Comparison of ENCODE assay signal across 19 cellular contexts in the genomic region with DNA sequence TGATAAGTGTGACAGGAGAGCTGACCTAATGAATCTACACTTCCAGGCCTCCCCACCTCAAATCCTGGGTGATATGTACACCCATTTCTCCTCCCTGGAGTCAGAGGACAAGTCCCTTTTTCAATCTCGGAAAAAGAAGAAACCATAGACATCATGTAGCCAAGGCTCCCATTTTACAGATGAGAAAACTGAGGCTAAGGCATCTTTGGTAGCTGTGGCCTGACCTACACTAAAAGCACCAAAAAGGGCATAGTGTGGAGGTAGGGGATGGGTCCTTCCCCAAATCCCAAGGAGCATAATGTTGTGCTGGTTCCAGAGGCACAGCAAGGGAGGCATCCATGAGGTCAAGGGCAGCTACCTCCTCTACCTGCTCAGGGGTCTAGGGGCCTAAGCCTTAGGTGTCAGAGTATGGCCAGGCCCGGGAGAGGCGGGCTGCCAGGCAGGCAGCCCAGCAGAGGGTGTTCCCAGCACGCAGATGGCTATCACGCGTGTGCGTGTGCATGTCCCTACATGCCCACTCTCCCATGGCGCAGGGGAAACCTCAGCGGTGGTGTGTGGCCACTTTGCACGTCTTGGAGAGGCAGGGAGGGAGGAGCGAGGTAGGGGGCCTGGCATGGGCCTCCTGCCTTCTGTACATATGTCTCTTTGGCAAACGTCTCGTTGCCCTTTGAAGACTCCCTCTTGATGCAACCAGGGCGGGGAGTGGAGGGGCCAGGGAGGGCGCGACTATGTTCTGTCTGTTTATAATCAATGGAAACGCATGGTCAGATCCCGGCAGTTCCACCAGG. TPM values are rescaled to one million over a fixed set of nuclear protein-coding genes. Genes with fewer than 3 reads are reported as not detected.
A peak's percentile ranks its signal among the peaks of the same experiment; 100 is the strongest.
DNase-seq lines count a peak whose midpoint lies in the region; ATAC-seq and TF ChIP-seq lines count a peak whose summit lies in the region.
"Had no signal": no experiment of that assay in that cellular context is flagged by ENCODE, and none has a peak within 500 bp of the region (broad histone marks: within the 10 kb centered on the region; RNA-seq: fewer than 3 reads in every experiment).

No MANE protein-coding gene starts in this region.

- H3K4me1 Mint-ChIP-seq in activated naive CD4-positive, alpha-beta T cell treated with anti-CD3 and anti-CD28 coated beads for 36 hours (ENCODE audit: low read depth), result no peaks in the 10 kb centered on the region
- H3K4me1 Mint-ChIP-seq in activated CD4-positive, alpha-beta T cell treated with anti-CD3 and anti-CD28 coated beads, Interleukin-2, amount 10 ng/mL, durations not matched to agents 7 days and 5 days, result no peaks in the 10 kb centered on the region

- H3K4me3 ChIP-seq in heart right ventricle (peak overlapping the region in 8 of 10 donors; percentile 2 to 87 (median 72)), RWPE2 (ENCODE audit: severe bottlenecking) (peak overlapping the region; percentile 51), lower lobe of right lung (peak overlapping the region; percentile 60)
- H3K4me3 ChIP-seq: HAP-1, pancreas, PC-9 had no signal

- H3K4me3 Mint-ChIP-seq in activated naive CD4-positive, alpha-beta T cell treated with anti-CD3 and anti-CD28 coated beads for 36 hours, result no peak overlapping the region
- H3K4me3 Mint-ChIP-seq in activated CD4-positive, alpha-beta T cell treated with anti-CD3 and anti-CD28 coated beads, Interleukin-2, amount 10 ng/mL, durations not matched to agents 7 days and 5 days, result no peak overlapping the region
- H3K4me3 Mint-ChIP-seq: endodermal cell, memory B cell had no signal

- intact Hi-C loops in heart right ventricle (cut with DNase I) (loop anchor here in 1 of 10 donors (10.0 kb wide), 1 partner anchor 52 kb away; a partner anchor contains a TSS), Right ventricle myocardium superior (cut with DNase I) (no loop called here), lower lobe of right lung (cut with DNase I) (no loop called here)
- intact Hi-C loops in activated naive CD4-positive, alpha-beta T cell treated with anti-CD3 and anti-CD28 coated beads for 36 hours (cut with micrococcal nuclease), result no loop called here

- no peaks in the 10 kb centered on the region for H3K9me3 Mint-ChIP-seq in activated naive CD4-positive, alpha-beta T cell treated with anti-CD3 and anti-CD28 coated beads for 36 hours
- no peaks in the 10 kb centered on the region for H3K9me3 Mint-ChIP-seq in activated CD4-positive, alpha-beta T cell treated with anti-CD3 and anti-CD28 coated beads, Interleukin-2, amount 10 ng/mL, durations not matched to agents 7 days and 5 days
- H3K9me3 Mint-ChIP-seq: endodermal cell, memory B cell had no signal

- no peak overlapping the region for H3K27ac Mint-ChIP-seq in activated naive CD4-positive, alpha-beta T cell treated with anti-CD3 and anti-CD28 coated beads for 36 hours
- no peak overlapping the region for H3K27ac Mint-ChIP-seq in activated CD4-positive, alpha-beta T cell treated with anti-CD3 and anti-CD28 coated beads, Interleukin-2, amount 10 ng/mL, durations not matched to agents 7 days and 5 days
- H3K27ac Mint-ChIP-seq: endodermal cell, memory B cell had no signal

- H3K36me3 Mint-ChIP-seq in activated naive CD4-positive, alpha-beta T cell treated with anti-CD3 and anti-CD28 coated beads for 36 hours (ENCODE audit: low read depth), result no peaks in the 10 kb centered on the region
- no peaks in the 10 kb centered on the region for H3K36me3 Mint-ChIP-seq in activated CD4-positive, alpha-beta T cell treated with anti-CD3 and anti-CD28 coated beads, Interleukin-2, amount 10 ng/mL, durations not matched to agents 7 days and 5 days (ENCODE audit: low read depth)
- H3K36me3 Mint-ChIP-seq: memory B cell had no signal

- H3K4me1 ChIP-seq in heart right ventricle, result peaks cover 11 to 75% (median 35%) of the 10 kb centered on the region in 9 donors
- H3K4me1 ChIP-seq in RWPE2 (ENCODE audit: insufficient read depth, poor library complexity, severe bottlenecking), result peaks cover 13% of the 10 kb centered on the region
- peaks cover 14% of the 10 kb centered on the region for H3K4me1 ChIP-seq in lower lobe of right lung

- DNase-seq in heart right ventricle (no peak), Right ventricle myocardium superior (no peak), RWPE2 (ENCODE audit: low spot score) (peak; percentile 82), lower lobe of right lung (no peak), HuH-7.5 (ENCODE audit: low spot score) (no peak)
- no peak for DNase-seq in activated naive CD4-positive, alpha-beta T cell treated with anti-CD3 and anti-CD28 coated beads for 36 hours
- no peak for DNase-seq in central memory CD4-positive, alpha-beta T cell
- DNase-seq in activated CD4-positive, alpha-beta T cell treated with anti-CD3 and anti-CD28 coated beads, Interleukin-2, amount 10 ng/mL, durations not matched to agents 7 days and 5 days, result no peak
- DNase-seq: activated effector memory CD4-positive, alpha-beta T cell treated with Interleukin-2 at 50 U/mL for 16 hours; brain microvascular endothelial cell; EL; endodermal cell; NCI-H2029; pancreas; PC-9; stimulated activated CD8-positive, alpha-beta memory T cell treated with anti-CD3 and anti-CD28 coated beads, Interleukin-4, amount 100 ng/mL, for 48 hours had no signal

- peak overlapping the region in 3 of 10 donors; percentile 9 to 86 (median 57) for H3K27ac ChIP-seq in heart right ventricle
- peak overlapping the region; percentile 23 for H3K27ac ChIP-seq in RWPE2 (ENCODE audit: poor library complexity, severe bottlenecking)
- H3K27ac ChIP-seq in lower lobe of right lung, result no peak overlapping the region
- H3K27ac ChIP-seq: brain microvascular endothelial cell, pancreas, PC-9, vagina had no signal

- ATAC-seq in heart right ventricle, result no peak
- ATAC-seq in Right ventricle myocardium superior (ENCODE audit: poor library complexity), result no peak
- peak; percentile 35 for ATAC-seq in RWPE2 (ENCODE audit: low read depth)
- no peak for ATAC-seq in lower lobe of right lung
- ATAC-seq: pancreas had no signal

- WGBS in heart right ventricle, 2 donors, result 80 to 83% methylated on average over 18 of the region's 18 CpGs

- TF ChIP-seq CTCF in heart right ventricle (IDR thresholded peaks at IDR 0.05) (no peak), RWPE2 (IDR thresholded peaks at IDR 0.05; ENCODE audit: poor library complexity, severe bottlenecking) (peak; percentile 29), lower lobe of right lung (IDR thresholded peaks at IDR 0.05) (no peak)

- H3K27me3 Mint-ChIP-seq in activated naive CD4-positive, alpha-beta T cell treated with anti-CD3 and anti-CD28 coated beads for 36 hours (ENCODE audit: low read depth), result peaks cover 13% of the 10 kb centered on the region
- H3K27me3 Mint-ChIP-seq in activated CD4-positive, alpha-beta T cell treated with anti-CD3 and anti-CD28 coated beads, Interleukin-2, amount 10 ng/mL, durations not matched to agents 7 days and 5 days, result peaks cover 14% of the 10 kb centered on the region

- POLR2A ChIA-PET in activated CD4-positive, alpha-beta T cell treated with anti-CD3 and anti-CD28 coated beads, Interleukin-2, amount 10 ng/mL, durations not matched to agents 7 days and 5 days (lab: Charles Lee), result no interaction called here

- H3K9me3 ChIP-seq in heart right ventricle (no peaks in the 10 kb centered on the region), RWPE2 (ENCODE audit: severe bottlenecking) (no peaks in the 10 kb centered on the region), lower lobe of right lung (no peaks in the 10 kb centered on the region)
- H3K9me3 ChIP-seq: HAP-1, pancreas, vagina had no signal

- CTCF ChIA-PET in activated naive CD4-positive, alpha-beta T cell treated with anti-CD3 and anti-CD28 coated beads for 36 hours (lab: Charles Lee), result interaction anchor here (0.8 to 1.5 kb wide), 2 partner anchors 92 to 135 kb away, joined by 3 to 5 read pairs; no protein-coding TSS in a partner anchor
- CTCF ChIA-PET in activated CD4-positive, alpha-beta T cell treated with anti-CD3 and anti-CD28 coated beads, Interleukin-2, amount 10 ng/mL, durations not matched to agents 7 days and 5 days (lab: Charles Lee), result interaction anchor here (1.2 to 2.0 kb wide), 8 partner anchors 8 to 92 kb away, joined by 3 to 7 read pairs (median 3); no protein-coding TSS in a partner anchor

- H3K36me3 ChIP-seq in heart right ventricle (peaks cover 0 to 35% (median under 1%) of the 10 kb centered on the region in 9 donors), RWPE2 (ENCODE audit: low read depth) (peaks cover 53% of the 10 kb centered on the region), lower lobe of right lung (no peaks in the 10 kb centered on the region)
- H3K36me3 ChIP-seq: brain microvascular endothelial cell, HAP-1, pancreas, vagina had no signal

- H3K27me3 ChIP-seq in heart right ventricle (peaks cover 0 to 23% (median 0%) of the 10 kb centered on the region in 7 donors), RWPE2 (ENCODE audit: insufficient read depth, poor library complexity, severe bottlenecking) (no peaks in the 10 kb centered on the region), lower lobe of right lung (ENCODE audit: low read depth) (peaks cover 21% of the 10 kb centered on the region)
- H3K27me3 ChIP-seq: brain microvascular endothelial cell, pancreas, vagina had no signal

RNA-seq across cellular contexts. Expression of a gene that starts 2.5 kb away (rescaled TPM):
- total RNA-seq in heart right ventricle (10 to 100 TPM in 1 of 10 donors, 1 to 10 TPM in 9; 2.1 to 22.5 (median 6.1) TPM), Right ventricle myocardium superior (5.1 TPM), lower lobe of right lung (3.0 TPM)
- polyA plus RNA-seq in heart right ventricle, result 10 to 100 TPM in 1 of 2 donors, 1 to 10 TPM in 1; 6.8 to 12.2 TPM
- total RNA-seq in activated naive CD4-positive, alpha-beta T cell treated with anti-CD3 and anti-CD28 coated beads for 36 hours, result under 1 TPM in 1 of 2 experiments, not detected in 1; 0.10 TPM
- total RNA-seq in activated CD4-positive, alpha-beta T cell treated with anti-CD3 and anti-CD28 coated beads, Interleukin-2, amount 10 ng/mL, durations not matched to agents 7 days and 5 days, result under 1 TPM; 0.12 to 0.15 TPM

RNA-seq across cellular contexts. Expression of a gene that starts 29.8 kb away (rescaled TPM):
- total RNA-seq in heart right ventricle (10 to 100 TPM; 14.5 to 27.0 (median 21.9) TPM), Right ventricle myocardium superior (16.8 TPM), lower lobe of right lung (2.0 TPM)
- polyA plus RNA-seq in heart right ventricle, result 10 to 100 TPM; 10.3 to 27.1 TPM
- total RNA-seq in activated naive CD4-positive, alpha-beta T cell treated with anti-CD3 and anti-CD28 coated beads for 36 hours, result 1 to 10 TPM; 4.5 to 6.8 TPM
- 1 to 10 TPM; 4.5 to 4.6 TPM for total RNA-seq in activated CD4-positive, alpha-beta T cell treated with anti-CD3 and anti-CD28 coated beads, Interleukin-2, amount 10 ng/mL, durations not matched to agents 7 days and 5 days

RNA-seq across cellular contexts. Expression of a gene that starts 49.8 kb away (rescaled TPM):
- 10 to 100 TPM; 25.9 to 44.5 (median 31.5) TPM for total RNA-seq in heart right ventricle
- 10 to 100 TPM; 14.3 to 60.4 TPM for polyA plus RNA-seq in heart right ventricle
- total RNA-seq in Right ventricle myocardium superior, result 29.5 TPM
- total RNA-seq in lower lobe of right lung, result 30.4 TPM
- total RNA-seq in activated naive CD4-positive, alpha-beta T cell treated with anti-CD3 and anti-CD28 coated beads for 36 hours, result 10 to 100 TPM; 64.8 to 65.4 TPM
- total RNA-seq in activated CD4-positive, alpha-beta T cell treated with anti-CD3 and anti-CD28 coated beads, Interleukin-2, amount 10 ng/mL, durations not matched to agents 7 days and 5 days, result 10 to 100 TPM; 53.0 to 58.1 TPM
